40 cellular contexts compared by ENCODE assay signal in the genomic region with DNA sequence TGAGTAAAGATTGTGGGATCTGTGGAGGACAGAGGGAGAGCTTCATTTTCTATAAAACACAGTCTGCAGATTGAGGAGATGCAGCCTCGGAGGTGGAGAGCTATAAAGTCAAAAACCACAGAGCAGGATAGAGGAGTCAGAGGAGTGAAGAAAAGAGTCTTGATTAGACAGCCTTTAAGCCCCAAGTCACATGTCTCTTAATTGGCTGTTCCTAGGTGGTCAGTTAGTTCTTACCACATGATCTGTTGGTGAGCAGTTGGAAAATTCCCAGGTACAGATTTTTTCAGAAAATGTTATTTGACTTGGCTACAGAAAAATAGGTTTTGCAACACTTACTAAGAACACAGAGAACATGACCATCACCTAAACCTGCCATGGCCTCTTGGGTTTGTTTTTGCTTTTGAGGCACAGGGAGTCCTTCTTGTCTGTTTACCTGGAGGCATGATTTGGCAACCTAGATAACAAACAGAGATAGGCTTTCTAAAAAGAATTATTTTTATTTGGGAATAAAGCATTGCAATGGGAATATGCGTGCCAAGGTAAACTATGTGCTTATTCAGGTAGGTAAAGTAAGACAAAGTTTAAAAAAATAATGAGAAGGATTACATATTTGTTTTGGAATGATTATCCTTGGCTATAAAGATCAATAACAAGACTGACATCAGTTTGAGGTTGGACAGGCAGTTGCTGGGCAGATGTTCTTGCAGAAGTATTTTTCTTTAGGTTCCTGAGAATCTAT. TPM values are rescaled to one million over a fixed set of nuclear protein-coding genes. Genes with fewer than 3 reads are reported as not detected.
DNase-seq lines count a peak whose midpoint lies in the region; ATAC-seq and TF ChIP-seq lines count a peak whose summit lies in the region.
"Had no signal": no experiment of that assay in that cellular context is flagged by ENCODE, and none has a peak within 500 bp of the region (broad histone marks: within the 10 kb centered on the region; RNA-seq: fewer than 3 reads in every experiment).

No MANE protein-coding gene starts in this region.

- H3K4me3 Mint-ChIP-seq in nephron: no peak overlapping the region
- H3K4me3 Mint-ChIP-seq: activated CD4-positive, alpha-beta T cell treated with anti-CD3 and anti-CD28 coated beads, Interleukin-2, amount 10 ng/mL, durations not matched to agents 7 days and 5 days; activated naive CD8-positive, alpha-beta T cell treated with anti-CD3 and anti-CD28 coated beads, Interleukin-2, amount 10 ng/mL, durations not matched to agents 7 days and 5 days; CD4-positive, CD25-positive, alpha-beta regulatory T cell; nephron progenitor cell had no signal

- H2AFZ ChIP-seq in PC-3 (ENCODE audit: low read length): no peak overlapping the region

- intact Hi-C loops in PC-3 (cut with micrococcal nuclease): loop anchor here (10.0 kb wide), 1 partner anchor 1552 kb away; no protein-coding TSS in a partner anchor

- H4K20me1 ChIP-seq in PC-3 (ENCODE audit: low read length): no peaks in the 10 kb centered on the region

- H3K9me3 Mint-ChIP-seq in nephron: no peaks in the 10 kb centered on the region
- H3K9me3 Mint-ChIP-seq: activated CD4-positive, alpha-beta T cell treated with anti-CD3 and anti-CD28 coated beads, Interleukin-2, amount 10 ng/mL, durations not matched to agents 7 days and 5 days; activated naive CD8-positive, alpha-beta T cell treated with anti-CD3 and anti-CD28 coated beads, Interleukin-2, amount 10 ng/mL, durations not matched to agents 7 days and 5 days; CD4-positive, CD25-positive, alpha-beta regulatory T cell; nephron progenitor cell had no signal

- no peaks in the 10 kb centered on the region for H3F3A ChIP-seq in PC-3 (ENCODE audit: low read length, unreplicated experiment)

- H3K27ac Mint-ChIP-seq in nephron: peak overlapping the region in 2 of 3 experiments; percentile 80 to 86
- H3K27ac Mint-ChIP-seq: activated CD4-positive, alpha-beta T cell treated with anti-CD3 and anti-CD28 coated beads, Interleukin-2, amount 10 ng/mL, durations not matched to agents 7 days and 5 days; activated naive CD8-positive, alpha-beta T cell treated with anti-CD3 and anti-CD28 coated beads, Interleukin-2, amount 10 ng/mL, durations not matched to agents 7 days and 5 days; CD4-positive, CD25-positive, alpha-beta regulatory T cell; nephron progenitor cell had no signal

- H3K4me3 ChIP-seq in PC-3 (ENCODE audit: low read length) (no peak overlapping the region), epithelial cell of proximal tubule (ENCODE audit: low read depth, low read length) (no peak overlapping the region)
- H3K4me3 ChIP-seq: A549, ascending aorta, colonic mucosa, mucosa of descending colon, smooth muscle cell had no signal

- no peak overlapping the region for H3K4me2 ChIP-seq in PC-3 (ENCODE audit: low read length)
- H3K4me2 ChIP-seq: A549, smooth muscle cell had no signal

- H3K27me3 ChIP-seq in PC-3 (ENCODE audit: low read length): peaks cover 28% of the 10 kb centered on the region
- H3K27me3 ChIP-seq: ascending aorta, colonic mucosa had no signal

- no peaks in the 10 kb centered on the region for H3K4me1 ChIP-seq in PC-3 (ENCODE audit: insufficient read depth, low read length)
- H3K4me1 ChIP-seq: ascending aorta, colonic mucosa had no signal

- peaks cover 21% of the 10 kb centered on the region for H3K4me1 Mint-ChIP-seq in nephron
- H3K4me1 Mint-ChIP-seq: activated CD4-positive, alpha-beta T cell treated with anti-CD3 and anti-CD28 coated beads, Interleukin-2, amount 10 ng/mL, durations not matched to agents 7 days and 5 days; activated naive CD8-positive, alpha-beta T cell treated with anti-CD3 and anti-CD28 coated beads, Interleukin-2, amount 10 ng/mL, durations not matched to agents 7 days and 5 days; CD4-positive, CD25-positive, alpha-beta regulatory T cell had no signal

- no peaks in the 10 kb centered on the region for H3K36me3 ChIP-seq in PC-3 (ENCODE audit: low read depth, low read length)
- H3K36me3 ChIP-seq: ascending aorta, colonic mucosa had no signal

- peaks cover 14% of the 10 kb centered on the region for H3K27me3 Mint-ChIP-seq in nephron (ENCODE audit: low read depth)

- no peaks in the 10 kb centered on the region for H3K9me3 ChIP-seq in PC-3 (ENCODE audit: low read length)
- H3K9me3 ChIP-seq: A549, ascending aorta, colonic mucosa, mucosa of descending colon had no signal

- H3K79me2 ChIP-seq in PC-3 (ENCODE audit: low read length): no peaks in the 10 kb centered on the region

- POLR2A ChIA-PET in PC-3 (lab: Charles Lee; ENCODE audit: unreplicated experiment): no interaction called here

- no peak overlapping the region for H3K9ac ChIP-seq in PC-3 (ENCODE audit: low read length)

- no TSS peak for BruUV-seq in PC-3 (replicated peaks; lab: Mats Ljungman, UMichigan)

- no peaks in the 10 kb centered on the region for H3K36me3 Mint-ChIP-seq in nephron (ENCODE audit: low read depth)
- H3K36me3 Mint-ChIP-seq: activated naive CD8-positive, alpha-beta T cell treated with anti-CD3 and anti-CD28 coated beads, Interleukin-2, amount 10 ng/mL, durations not matched to agents 7 days and 5 days; CD4-positive, CD25-positive, alpha-beta regulatory T cell had no signal

- TF ChIP-seq CTCF in 22Rv1 (IDR thresholded peaks at IDR 0.05) (no peak), PC-3 (conservative IDR thresholded peaks at IDR 0.05; ENCODE audit: low read depth, low read length) (no peak), epithelial cell of proximal tubule (conservative IDR thresholded peaks at IDR 0.05; ENCODE audit: low read depth, low read length) (no peak), nephron (IDR thresholded peaks at IDR 0.05; ENCODE audit: unreplicated experiment in 3 of 3) (no peak), omental fat pad (IDR thresholded peaks at IDR 0.05) (no peak)

- CTCF ChIA-PET in PC-3 (lab: Charles Lee): no interaction called here

- peak; percentile 19 for DNase-seq in PC-3
- peak; percentile 47 for DNase-seq in epithelial cell of proximal tubule (ENCODE audit: low read depth)
- DNase-seq in NCI-H524 treated with DMSO at 0.1 percent for 48 hours (lab: John Stamatoyannopoulos, UW): no peak
- no peak for DNase-seq in NCI-H1417 treated with DMSO at 0.1 percent for 48 hours (lab: John Stamatoyannopoulos, UW)
- no peak for DNase-seq in omental fat pad (ENCODE audit: low spot score)
- no peak for DNase-seq in iPS-NIHi11 (ENCODE audit: low spot score)
- DNase-seq: activated CD4-positive, alpha-beta T cell treated with anti-CD3 and anti-CD28 coated beads, Interleukin-2, amount 10 ng/mL, durations not matched to agents 7 days and 5 days; activated effector memory CD4-positive, alpha-beta T cell treated with anti-CD3 and anti-CD28 coated beads, Interleukin-2, amount 50 U/mL, for 16 hours; activated naive CD8-positive, alpha-beta T cell treated with anti-CD3 and anti-CD28 coated beads, Interleukin-2, amount 10 ng/mL, durations not matched to agents 7 days and 5 days; activated T-cell treated with anti-CD3 and anti-CD28 coated beads, Interleukin-2, amount 50 U/mL, for 1 hour; CD4-positive, CD25-positive, alpha-beta regulatory T cell; colonic mucosa; DND-41; effector CD8-positive, alpha-beta T cell; GF-D8; GOT3; mucosa of descending colon; NCI-H1105; NCI-H187 treated with DMSO at 0.1 percent for 48 hours; NCI-H510A treated with DMSO at 0.1 percent for 48 hours; nephron progenitor cell; NK-92 treated with Interleukin-12 subunit alpha and Interleukin-12 subunit beta, amount 100 ng/mL, for 24 hours; stimulated activated naive CD4-positive, alpha-beta T cell treated with Interleukin-2 at 50 U/mL for 16 hours; SW 1271; T1000 had no signal

- no peak for ATAC-seq in PC-3
- ATAC-seq in omental fat pad (ENCODE audit: low FRiP score): no peak
- ATAC-seq: A549, mucosa of descending colon, Panc1 had no signal

- peak overlapping the region; percentile 54 for H3K27ac ChIP-seq in 22Rv1
- H3K27ac ChIP-seq in PC-3 (ENCODE audit: low read length): no peak overlapping the region
- H3K27ac ChIP-seq: ascending aorta, colonic mucosa, epithelial cell of prostate had no signal

- H3K9me2 ChIP-seq in PC-3 (replicated peaks; ENCODE audit: low read length): no peaks in the 10 kb centered on the region

RNA-seq across cellular contexts. Expression of a gene that starts 0.6 kb away (rescaled TPM):
- total RNA-seq in PC-3 (2014; rRNA removed) (not detected in 2 replicates), epithelial cell of proximal tubule (not detected in 2 replicates), omental fat pad (not detected)
- total RNA-seq: activated CD4-positive, alpha-beta T cell treated with anti-CD3 and anti-CD28 coated beads, Interleukin-2, amount 10 ng/mL, durations not matched to agents 7 days and 5 days; activated CD8-positive, alpha-beta memory T cell treated with anti-CD3 and anti-CD28 coated beads for 36 hours; activated naive CD8-positive, alpha-beta T cell treated with anti-CD3 and anti-CD28 coated beads, Interleukin-2, amount 10 ng/mL, durations not matched to agents 7 days and 5 days; ascending aorta; cardiac septum; CD4-positive, CD25-positive, alpha-beta regulatory T cell; colonic mucosa; glomerular endothelial cell; lung; M059J; mucosa of descending colon; osteocyte; smooth muscle cell; temporal lobe; urinary bladder had no signal

RNA-seq across cellular contexts. Expression of a gene that starts 43.2 kb away (rescaled TPM):
- total RNA-seq in PC-3 (2014; rRNA removed): not detected in 2 replicates
- not detected in 2 replicates for total RNA-seq in epithelial cell of proximal tubule
- 1 to 10 TPM in 1 of 4 donors, under 1 TPM in 1, not detected in 2; 0.60 to 1.8 TPM for total RNA-seq in omental fat pad
- total RNA-seq: activated CD4-positive, alpha-beta T cell treated with anti-CD3 and anti-CD28 coated beads, Interleukin-2, amount 10 ng/mL, durations not matched to agents 7 days and 5 days; activated CD8-positive, alpha-beta memory T cell treated with anti-CD3 and anti-CD28 coated beads for 36 hours; activated naive CD8-positive, alpha-beta T cell treated with anti-CD3 and anti-CD28 coated beads, Interleukin-2, amount 10 ng/mL, durations not matched to agents 7 days and 5 days; ascending aorta; cardiac septum; CD4-positive, CD25-positive, alpha-beta regulatory T cell; glomerular endothelial cell; osteocyte; smooth muscle cell; temporal lobe; urinary bladder had no signal

RNA-seq across cellular contexts. Expression of a gene that starts 49.6 kb away (rescaled TPM):
- total RNA-seq in PC-3 (2014; rRNA removed) (0.18 TPM in 1 of 2 replicates, not detected in the other), epithelial cell of proximal tubule (not detected in 2 replicates), omental fat pad (1 to 10 TPM in 1 of 4 donors, under 1 TPM in 1, not detected in 2; 0.72 to 1.2 TPM)
- total RNA-seq: activated CD8-positive, alpha-beta memory T cell treated with anti-CD3 and anti-CD28 coated beads for 36 hours; ascending aorta; cardiac septum; colonic mucosa; glomerular endothelial cell; M059J; osteocyte; smooth muscle cell; urinary bladder had no signal

Comparison
In these comparisons a context has a peak if more than half of its experiments do, and no peak if none do; other contexts are left out.
1. DNase-seq: peak in PC-3 (single experiment) and epithelial cell of proximal tubule (single experiment); none in NCI-H524 treated with DMSO at 0.1 percent for 48 hours (single experiment), NCI-H1417 treated with DMSO at 0.1 percent for 48 hours (single experiment), omental fat pad (single experiment) and iPS-NIHi11 (single experiment).